In the genomic region with DNA sequence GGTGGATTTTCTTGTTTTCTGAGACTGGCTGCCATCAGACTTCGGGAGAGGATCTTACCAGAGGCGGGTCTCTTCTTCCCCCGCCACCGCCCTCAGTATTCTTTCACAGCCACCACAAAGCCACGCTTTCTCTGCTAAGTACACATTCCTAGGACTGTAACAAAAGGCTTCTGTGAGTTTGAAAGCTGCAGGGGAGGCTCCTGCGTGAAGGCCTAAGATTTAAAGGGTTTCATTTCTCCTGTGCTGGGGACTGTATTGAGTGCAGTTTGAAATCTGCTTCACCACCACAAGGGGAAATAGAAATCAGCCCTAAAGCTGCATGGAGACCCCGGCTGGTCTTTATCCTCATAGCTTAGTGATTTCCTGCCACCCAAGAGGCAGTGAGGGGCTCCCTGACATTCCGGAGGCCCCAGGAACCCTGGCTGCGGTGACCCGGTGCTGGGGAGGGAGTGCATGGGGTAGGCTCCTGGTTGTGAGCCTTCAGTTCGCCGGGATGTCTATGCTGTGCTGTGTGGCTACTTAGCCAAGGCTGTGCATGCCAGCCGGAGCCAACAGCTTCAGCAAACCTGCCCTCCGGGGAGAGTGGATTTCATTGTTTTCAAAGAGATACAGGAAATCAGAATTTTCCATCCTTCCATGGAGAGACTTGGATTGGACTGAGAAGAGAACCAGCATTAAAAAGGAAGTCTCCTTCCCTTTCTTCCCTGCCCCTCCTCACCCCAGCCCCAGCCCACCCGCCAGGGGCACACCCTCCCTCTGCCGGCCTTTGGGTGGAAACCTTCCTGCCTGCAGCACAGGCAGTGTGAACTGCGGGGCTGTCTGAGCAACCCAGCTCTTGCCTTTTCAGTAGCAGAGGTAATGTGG, we compare ENCODE assay signal across 8 cellular contexts.
DNase-seq lines count a peak whose midpoint lies in the region; ATAC-seq and TF ChIP-seq lines count a peak whose summit lies in the region.

No MANE protein-coding gene starts in this region.

- H3K9me3 Mint-ChIP-seq in WTC11 = no peaks in the 10 kb centered on the region; the same call in 1 of the 2 replicates

- intact Hi-C loops in head of caudate nucleus (cut with DNase I) = loop anchor here (10.0 kb wide), 1 partner anchor 158 kb away; no protein-coding TSS in a partner anchor

- DNase-seq in EL = peak; percentile 18
- DNase-seq in KBM-7 = peak; percentile 74
- DNase-seq in WTC11 (ENCODE audit: low spot score) = peak; percentile 45
- peak in 31 of 42 donors; percentile 34 to 74 (median 57) for DNase-seq in head of caudate nucleus
- no peak for DNase-seq in hepatic stellate cell (ENCODE audit: low spot score)
- no peak for DNase-seq in activated CD4-positive, CD25-positive, alpha-beta regulatory T cell (lab: John Stamatoyannopoulos, UW)

- no peaks in the 10 kb centered on the region for H3K36me3 ChIP-seq in parathyroid adenoma (ENCODE audit: control insufficient read depth, insufficient read depth, low read length)

- H3K9me3 ChIP-seq in parathyroid adenoma (ENCODE audit: control insufficient read depth, low read length) = no peaks in the 10 kb centered on the region

- peak overlapping the region; percentile 97 for H3K27ac Mint-ChIP-seq in WTC11

- peak; percentile 69 for ATAC-seq in GM21360 (IDR thresholded peaks at IDR 0.05; ENCODE audit: unreplicated experiment)
- peak; percentile 77 for ATAC-seq in WTC11

- peak overlapping the region; percentile 30 for H3K27ac ChIP-seq in parathyroid adenoma

- peaks cover 74% of the 10 kb centered on the region for H3K4me1 Mint-ChIP-seq in WTC11

- H2AFZ ChIP-seq in parathyroid adenoma = no peak overlapping the region

- H3K4me2 ChIP-seq in parathyroid adenoma (ENCODE audit: low read length) = no peak overlapping the region

- no peak overlapping the region for H3K9ac ChIP-seq in parathyroid adenoma

- no peaks in the 10 kb centered on the region for H3K27me3 ChIP-seq in parathyroid adenoma (ENCODE audit: control insufficient read depth, insufficient read depth, low read length)

- H3K79me2 ChIP-seq in parathyroid adenoma = peaks cover 18% of the 10 kb centered on the region

- CTCF ChIA-PET in WTC11 (lab: Charles Lee) = interaction anchor here (0.8 to 2.8 kb wide), 10 partner anchors 10 to 220 kb away, joined by 3 to 11 read pairs (median 6); no protein-coding TSS in a partner anchor

- H3K27me3 Mint-ChIP-seq in WTC11 (ENCODE audit: low read depth) = no peaks in the 10 kb centered on the region

- peak overlapping the region; percentile 33 for H3K4me3 Mint-ChIP-seq in WTC11

- H3K4me3 ChIP-seq in parathyroid adenoma (ENCODE audit: low read depth, low read length) = no peak overlapping the region

- H3K4me1 ChIP-seq in parathyroid adenoma = peaks cover 21% of the 10 kb centered on the region

- in situ Hi-C loops in KBM-7 (cut with MboI; ENCODE audit: low pct_unique_long_range_greater_than_20kb, low sequenced_read_pairs) = no loop called here

- TF ChIP-seq CTCF in WTC11 (IDR thresholded peaks at IDR 0.05) (no peak), parathyroid adenoma (IDR thresholded peaks at IDR 0.05) (no peak)

- POLR2A ChIA-PET in WTC11 (lab: Charles Lee) = interaction anchor here (0.7 to 1.5 kb wide), 2 partner anchors 10 to 44 kb away, joined by 3 read pairs; no protein-coding TSS in a partner anchor

- H3K36me3 Mint-ChIP-seq in WTC11 = no peaks in the 10 kb centered on the region

TF ChIP-seq in WTC11, 78 proteins besides CTCF, POLR2A, EP300 and RAD21:
- TF ChIP-seq FOXK1 (CRISPR knock-in tag; IDR thresholded peaks at IDR 0.05) = no peak
- TF ChIP-seq NFYB (CRISPR knock-in tag; conservative IDR thresholded peaks at IDR 0.05; ENCODE audit: low read depth) = no peak
- TF ChIP-seq, protein P1, sequence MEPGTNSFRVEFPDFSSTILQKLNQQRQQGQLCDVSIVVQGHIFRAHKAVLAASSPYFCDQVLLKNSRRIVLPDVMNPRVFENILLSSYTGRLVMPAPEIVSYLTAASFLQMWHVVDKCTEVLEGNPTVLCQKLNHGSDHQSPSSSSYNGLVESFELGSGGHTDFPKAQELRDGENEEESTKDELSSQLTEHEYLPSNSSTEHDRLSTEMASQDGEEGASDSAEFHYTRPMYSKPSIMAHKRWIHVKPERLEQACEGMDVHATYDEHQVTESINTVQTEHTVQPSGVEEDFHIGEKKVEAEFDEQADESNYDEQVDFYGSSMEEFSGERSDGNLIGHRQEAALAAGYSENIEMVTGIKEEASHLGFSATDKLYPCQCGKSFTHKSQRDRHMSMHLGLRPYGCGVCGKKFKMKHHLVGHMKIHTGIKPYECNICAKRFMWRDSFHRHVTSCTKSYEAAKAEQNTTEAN (CRISPR knock-in tag; IDR thresholded peaks at IDR 0.05) = no peak

Comparison
In these comparisons a context has a peak if more than half of its experiments do, and no peak if none do; other contexts are left out.
1. DNase-seq: peak in EL (single experiment), KBM-7 (single experiment), WTC11 (single experiment) and head of caudate nucleus (31 of 42); none in hepatic stellate cell (single experiment) and activated CD4-positive, CD25-positive, alpha-beta regulatory T cell (0 of 4).